ENCODE assay signal across 1 cellular context in genomic region chr17:77098884-77099545, GRCh38.
TF ChIP-seq lines count a peak whose summit lies in the region.

No MANE protein-coding gene starts in this region.

TF ChIP-seq in HepG2, 621 proteins besides CTCF, POLR2A, EP300 and RAD21 (continued from another document):
- TF ChIP-seq HNRNPL (IDR thresholded peaks at IDR 0.05; ENCODE audit: low read depth, low read length) (no peak), ZBTB43 (CRISPR knock-in tag; conservative IDR thresholded peaks at IDR 0.05) (no peak), SMARCC2 (IDR thresholded peaks at IDR 0.05) (no peak), MXI1 (IDR thresholded peaks at IDR 0.05; ENCODE audit: borderline replicate concordance, low read depth, low read length) (peak; percentile 48; the same call in 1 of the 3 replicates), ZNF12 (CRISPR knock-in tag; IDR thresholded peaks at IDR 0.05) (no peak)
